In the genomic region with DNA sequence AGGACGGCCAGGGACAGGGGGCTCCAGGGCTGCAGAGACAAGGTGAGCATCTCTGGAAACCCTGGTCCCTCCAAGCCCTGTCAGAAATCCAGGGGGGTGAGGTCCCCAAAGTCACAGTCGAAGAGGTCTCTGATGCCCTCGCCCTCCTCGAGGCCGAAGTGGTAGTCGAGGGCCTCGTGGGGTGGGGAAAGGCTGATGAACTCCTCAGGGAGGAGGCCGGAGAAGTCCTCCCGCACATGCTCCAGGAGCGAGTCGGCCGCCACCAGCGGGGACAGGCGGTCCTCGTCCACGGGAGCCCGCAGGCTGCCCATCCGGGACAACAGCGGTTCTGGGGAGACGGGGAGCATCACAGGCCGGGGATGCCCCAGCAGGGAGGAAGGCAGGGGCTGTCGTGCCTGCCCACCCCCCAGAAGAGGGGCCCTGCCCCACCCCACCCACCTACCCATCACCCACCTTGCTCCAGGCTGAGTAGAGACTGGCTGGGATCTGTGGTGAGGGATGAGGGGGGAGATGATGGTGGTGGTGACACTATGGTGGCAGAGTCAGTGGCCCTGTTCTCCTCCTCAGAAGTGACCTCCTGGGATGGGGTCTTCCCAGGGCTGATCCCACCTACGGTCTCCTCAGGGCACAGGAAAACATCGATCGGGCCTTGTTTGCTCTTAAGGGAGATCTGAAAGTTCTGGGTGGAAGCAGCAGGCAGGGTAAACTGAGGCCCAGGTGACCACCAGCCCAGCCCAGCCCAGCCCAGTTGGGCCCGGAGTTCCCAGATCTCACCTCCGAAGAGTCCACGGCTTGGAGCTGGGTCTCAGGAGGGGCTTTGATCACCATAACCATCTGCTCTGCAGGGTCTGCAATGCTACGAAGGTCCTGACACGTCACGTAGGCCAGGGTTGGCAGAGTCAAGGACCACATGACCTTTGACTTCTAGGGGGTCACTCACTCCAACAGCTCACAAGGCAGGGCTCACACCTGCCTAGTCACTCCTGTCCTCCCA, we compare ENCODE assay signal across 18 cellular contexts. TPM values are rescaled to one million over a fixed set of nuclear protein-coding genes. Genes with fewer than 3 reads are reported as not detected.
A peak's percentile ranks its signal among the peaks of the same experiment; 100 is the strongest.
DNase-seq lines count a peak whose midpoint lies in the region; ATAC-seq and TF ChIP-seq lines count a peak whose summit lies in the region.
"Had no signal": no experiment of that assay in that cellular context is flagged by ENCODE, and none has a peak within 500 bp of the region (broad histone marks: within the 10 kb centered on the region; RNA-seq: fewer than 3 reads in every experiment).

No MANE protein-coding gene starts in this region.

- peaks cover 71% of the 10 kb centered on the region for H3K4me1 ChIP-seq in adipocyte (ENCODE audit: control insufficient read depth, insufficient read depth, low read length)
- H3K4me1 ChIP-seq in mucosa of descending colon (ENCODE audit: low read depth): peaks cover 23% of the 10 kb centered on the region
- peaks cover 41% of the 10 kb centered on the region for H3K4me1 ChIP-seq in testis

- peak overlapping the region; percentile 86 for H3K9ac ChIP-seq in adipocyte (ENCODE audit: low read length)

- peak overlapping the region; percentile 92 to 97 for H3K27ac ChIP-seq in testis
- H3K27ac ChIP-seq: C4-2B had no signal

- 85 to 94% methylated on average over 21 to 29 of the region's 31 CpGs for WGBS in testis, 2 donors

- TF ChIP-seq CTCF in mucosa of descending colon (IDR thresholded peaks at IDR 0.05) (no peak), testis (IDR thresholded peaks at IDR 0.05) (no peak)

- H3K4me3 ChIP-seq in adipocyte (ENCODE audit: low read length): no peak overlapping the region
- H3K4me3 ChIP-seq in mucosa of descending colon: no peak overlapping the region
- H3K4me3 ChIP-seq in testis: no peak overlapping the region
- H3K4me3 ChIP-seq: spleen had no signal

- H3K36me3 ChIP-seq in adipocyte (ENCODE audit: control insufficient read depth, insufficient read depth, low read length, severe bottlenecking): no peaks in the 10 kb centered on the region
- H3K36me3 ChIP-seq in mucosa of descending colon (ENCODE audit: low read depth): no peaks in the 10 kb centered on the region
- H3K36me3 ChIP-seq in testis (ENCODE audit: low read depth, missing control alignments): no peaks in the 10 kb centered on the region

- H3K9me3 ChIP-seq in adipocyte (ENCODE audit: control insufficient read depth, low read length) (no peaks in the 10 kb centered on the region), mucosa of descending colon (no peaks in the 10 kb centered on the region), testis (no peaks in the 10 kb centered on the region)
- H3K9me3 ChIP-seq: spleen had no signal

- H3K27me3 ChIP-seq in adipocyte (replicated peaks; ENCODE audit: control insufficient read depth, insufficient read depth, low read length): no peaks in the 10 kb centered on the region
- H3K27me3 ChIP-seq in testis: no peaks in the 10 kb centered on the region
- H3K27me3 ChIP-seq: spleen had no signal

- no peak for TF ChIP-seq POLR2A in testis (IDR thresholded peaks at IDR 0.05)

- intact Hi-C loops in mucosa of descending colon (cut with DNase I, micrococcal nuclease): no loop called here
- intact Hi-C loops in testis (cut with DNase I; ENCODE audit: low total_unique reads): no loop called here

- DNase-seq in activated CD8-positive, alpha-beta memory T cell treated with anti-CD3 and anti-CD28 coated beads for 24 hours: peak; percentile 54
- no peak for DNase-seq in activated CD8-positive, alpha-beta memory T cell treated with anti-CD3 and anti-CD28 coated beads, Interleukin-2, amount 50 U/mL, for 4 hours
- DNase-seq in adipocyte (ENCODE audit: low read depth): no peak
- peak in 2 of 3 donors; percentile 41 to 61 for DNase-seq in mucosa of descending colon
- no peak for DNase-seq in testis
- DNase-seq in glomerular visceral epithelial cell (ENCODE audit: extremely low spot score): no peak
- DNase-seq in dermis blood vessel endothelial cell: no peak
- DNase-seq in stimulated activated CD4-positive, alpha-beta T cell treated with anti-CD3 and anti-CD28 coated beads, Interleukin-2, amount 100 ng/mL, for 48 hours: no peak
- DNase-seq: KG1, NCI-H1105 treated with DMSO at 0.1 percent for 48 hours, NCI-H774, spleen, SW 1271 had no signal

- no peak for ATAC-seq in mucosa of descending colon
- ATAC-seq: stimulated activated effector memory CD8-positive, alpha-beta T cell treated with anti-CD3 and anti-CD28 coated beads, Interleukin-12 subunit alpha, Interleukin-12 subunit beta, amount 100 ng/mL, for 72 hours had no signal

RNA-seq across cellular contexts. Expression of a gene that starts 2.7 kb away (rescaled TPM):
- total RNA-seq in mucosa of descending colon: 10 to 100 TPM; 50.7 to 55.7 (median 51.7) TPM
- 100 to 1,000 TPM; 106 to 118 TPM for total RNA-seq in testis
- 59.7 TPM for polyA plus RNA-seq in testis (ENCODE audit: insufficient read depth, low read depth, low replicate concordance)
- total RNA-seq in dermis blood vessel endothelial cell: 10.2 and 12.4 TPM in 2 replicates

RNA-seq across cellular contexts. Expression of a gene that starts 9.2 kb away (rescaled TPM):
- total RNA-seq in mucosa of descending colon (1 to 10 TPM; 3.6 to 8.2 (median 4.1) TPM), testis (10 to 100 TPM; 19.9 to 22.8 TPM), dermis blood vessel endothelial cell (11.2 and 16.1 TPM in 2 replicates)
- polyA plus RNA-seq in testis (ENCODE audit: insufficient read depth, low read depth, low replicate concordance): 16.9 TPM

RNA-seq across cellular contexts. Expression of a gene that starts 10.2 kb away (rescaled TPM):
- 1 to 10 TPM; 1.7 to 4.2 (median 2.4) TPM for total RNA-seq in mucosa of descending colon
- total RNA-seq in testis: 10 to 100 TPM; 26.6 to 55.0 TPM
- 62.1 TPM for polyA plus RNA-seq in testis (ENCODE audit: insufficient read depth, low read depth, low replicate concordance)
- total RNA-seq in dermis blood vessel endothelial cell: 1.9 and 2.2 TPM in 2 replicates

RNA-seq across cellular contexts. Expression of a gene that starts 14.8 kb away (rescaled TPM):
- total RNA-seq in mucosa of descending colon: under 1 TPM in 1 of 3 donors, not detected in 2; 0.24 TPM
- 100 to 1,000 TPM in 1 of 2 donors, 10 to 100 TPM in 1; 40.0 to 119 TPM for total RNA-seq in testis
- polyA plus RNA-seq in testis (ENCODE audit: insufficient read depth, low read depth, low replicate concordance): 128 TPM
- total RNA-seq in dermis blood vessel endothelial cell: 0.05 TPM in 1 of 2 replicates, not detected in the other
- total RNA-seq: left ventricle myocardium superior, progenitor cell of endocrine pancreas, urinary bladder had no signal

RNA-seq across cellular contexts. Expression of a gene that starts 43.2 kb away (rescaled TPM):
- total RNA-seq in mucosa of descending colon: 10 to 100 TPM; 14.5 to 18.6 (median 18.2) TPM
- total RNA-seq in testis: 1 to 10 TPM; 4.6 to 5.1 TPM
- polyA plus RNA-seq in testis (ENCODE audit: insufficient read depth, low read depth, low replicate concordance): 6.8 TPM
- total RNA-seq in dermis blood vessel endothelial cell: 4.3 and 5.0 TPM in 2 replicates

Comparison
In these comparisons a context has a peak if more than half of its experiments do, and no peak if none do; other contexts are left out.
1. DNase-seq: peak in activated CD8-positive, alpha-beta memory T cell treated with anti-CD3 and anti-CD28 coated beads for 24 hours (single experiment) and mucosa of descending colon (2 of 3); none in activated CD8-positive, alpha-beta memory T cell treated with anti-CD3 and anti-CD28 coated beads, Interleukin-2, amount 50 U/mL, for 4 hours (single experiment), adipocyte (single experiment), testis (single experiment), glomerular visceral epithelial cell (single experiment), dermis blood vessel endothelial cell (single experiment) and stimulated activated CD4-positive, alpha-beta T cell treated with anti-CD3 and anti-CD28 coated beads, Interleukin-2, amount 100 ng/mL, for 48 hours (0 of 2).